ENCODE assay signal across 10 cellular contexts in genomic region chr14:20657216-20658211, GRCh38. TPM values are rescaled to one million over a fixed set of nuclear protein-coding genes. Genes with fewer than 3 reads are reported as not detected.
DNase-seq lines count a peak whose midpoint lies in the region; ATAC-seq and TF ChIP-seq lines count a peak whose summit lies in the region.
"Had no signal": no experiment of that assay in that cellular context is flagged by ENCODE, and none has a peak within 500 bp of the region (broad histone marks: within the 10 kb centered on the region; RNA-seq: fewer than 3 reads in every experiment).

No MANE protein-coding gene starts in this region.

- ATAC-seq in HCT116 (peak; percentile 88), gastroesophageal sphincter (no peak), GM21515 (IDR thresholded peaks at IDR 0.05; ENCODE audit: unreplicated experiment) (no peak)

- H3K9me2 ChIP-seq in HCT116 (ENCODE audit: insufficient read depth): no peaks in the 10 kb centered on the region
- H3K9me2 ChIP-seq in Karpas-422 (replicated peaks; ENCODE audit: insufficient read depth, low read length): no peaks in the 10 kb centered on the region

- TF ChIP-seq CTCF in HCT116 (IDR thresholded peaks at IDR 0.05 in 2 of 3, conservative IDR thresholded peaks at IDR 0.05 in 1 of 3; ENCODE audit: borderline replicate concordance in 1 of 3, insufficient read depth in 1 of 3, low read depth in 2 of 3, low read length in 2 of 3) (peak; percentile 81 to 92 (median 86)), gastroesophageal sphincter (IDR thresholded peaks at IDR 0.05) (no peak)

- CTCF ChIA-PET in HCT116 (lab: Charles Lee): interaction anchor here (0.6 to 2.9 kb wide), 18 partner anchors 9 to 642 kb away, joined by 3 to 59 read pairs (median 5); partner anchors contain the start of genes APEX1, PARP2, PIP4P1 and RNASE4

- intact Hi-C loops in HCT116 (cut with micrococcal nuclease): loop anchor here (1.0 kb wide), 2 partner anchors 24 to 44 kb away; no protein-coding TSS in a partner anchor

- BruUV-seq in HCT116 (replicated peaks; lab: Mats Ljungman, UMichigan): TSS peak; percentile 62

- H3K9me3 ChIP-seq in HCT116 (ENCODE audit: control insufficient read depth in 1 of 2, insufficient read depth in 1 of 2, low read depth in 1 of 2, low read length in 2 of 2) (no peaks in the 10 kb centered on the region), iPS-20b (ENCODE audit: insufficient read depth, low read depth, low read length) (no peaks in the 10 kb centered on the region), Karpas-422 (ENCODE audit: low read length) (no peaks in the 10 kb centered on the region), gastroesophageal sphincter (no peaks in the 10 kb centered on the region)

- peak overlapping the region; percentile 50 for H3K27ac ChIP-seq in HCT116 (ENCODE audit: low read depth, low read length)
- H3K27ac ChIP-seq in iPS-20b (ENCODE audit: low read length): no peak overlapping the region
- H3K27ac ChIP-seq in Karpas-422 (ENCODE audit: low read length): no peak overlapping the region
- H3K27ac ChIP-seq in gastroesophageal sphincter: no peak overlapping the region
- H3K27ac ChIP-seq: KMS-11, skin epidermis had no signal

- DNase-seq in COLO829 (ENCODE audit: low spot score) (peak; percentile 65), HCT116 (ENCODE audit: low read depth, low spot score) (peak; percentile 96), Karpas-422 (no peak), NOMO-1 treated with DMSO at 0.1 percent for 48 hours (lab: John Stamatoyannopoulos, UW; ENCODE audit: unreplicated experiment) (no peak)
- DNase-seq in activated CD4-positive, alpha-beta T cell treated with anti-CD3 and anti-CD28 coated beads, Interleukin-2, amount 50 U/mL, for 1 hour: peak; percentile 34

- POLR2A ChIA-PET in HCT116 (lab: Charles Lee): interaction anchor here (0.9 to 4.9 kb wide), 7 partner anchors 11 to 315 kb away, joined by 3 to 39 read pairs (median 4); partner anchors contain the start of genes PARP2 and RNASE4

- H3K4me2 ChIP-seq in HCT116 (ENCODE audit: low read length) (peak overlapping the region; percentile 67), Karpas-422 (ENCODE audit: low read depth, low read length, poor library complexity, severe bottlenecking) (no peak overlapping the region)
- H3K4me2 ChIP-seq: KMS-11 had no signal

- H3K9ac ChIP-seq in HCT116 (ENCODE audit: low read length) (no peak overlapping the region), iPS-20b (ENCODE audit: low read depth, low read length) (no peak overlapping the region), Karpas-422 (ENCODE audit: low read length) (no peak overlapping the region)
- H3K9ac ChIP-seq: KMS-11 had no signal

- H3K4me3 ChIP-seq in HCT116 (replicated peaks in 1 of 2; ENCODE audit: low read depth in 1 of 2, low read length in 2 of 2) (peak overlapping the region; percentile 23 to 33), iPS-20b (ENCODE audit: low read length) (peak overlapping the region; percentile 71), Karpas-422 (ENCODE audit: low read length) (no peak overlapping the region), gastroesophageal sphincter (no peak overlapping the region)
- H3K4me3 ChIP-seq: skin epidermis had no signal

- RAD21 ChIA-PET in HCT116 (lab: Charles Lee; ENCODE audit: low non-redundant PET in 1 of 2, low total read pairs in 2 of 2, uncharacterized antibody in 2 of 2, unreplicated experiment in 2 of 2): interaction anchor here (0.7 to 1.0 kb wide), 3 partner anchors 26 to 44 kb away, joined by 3 read pairs; no protein-coding TSS in a partner anchor

- H3K27me3 ChIP-seq in HCT116 (ENCODE audit: insufficient read depth, low read length): no peaks in the 10 kb centered on the region
- peaks cover 66% of the 10 kb centered on the region for H3K27me3 ChIP-seq in iPS-20b (ENCODE audit: insufficient read depth, low read length)
- H3K27me3 ChIP-seq in Karpas-422 (ENCODE audit: low read length): no peaks in the 10 kb centered on the region
- peaks cover 97% of the 10 kb centered on the region for H3K27me3 ChIP-seq in gastroesophageal sphincter

- H3K36me3 ChIP-seq in HCT116 (ENCODE audit: control insufficient read depth in 1 of 2, insufficient read depth in 2 of 2, low read length in 2 of 2): no peaks in the 10 kb centered on the region
- H3K36me3 ChIP-seq in iPS-20b (ENCODE audit: insufficient read depth, low read depth, low read length): no peaks in the 10 kb centered on the region
- H3K36me3 ChIP-seq in Karpas-422 (ENCODE audit: insufficient read depth, low read length): no peaks in the 10 kb centered on the region
- H3K36me3 ChIP-seq in gastroesophageal sphincter: no peaks in the 10 kb centered on the region

- TF ChIP-seq POLR2A in HCT116 (IDR thresholded peaks at IDR 0.05; ENCODE audit: borderline replicate concordance, extremely low read depth, insufficient read depth, insufficient read length): no peak
- no peak for TF ChIP-seq POLR2A in gastroesophageal sphincter (IDR thresholded peaks at IDR 0.05)

- WGBS in gastroesophageal sphincter (ENCODE audit: low coverage in 1 of 2), 2 donors: 27 to 30% methylated on average over 14 of the region's 28 CpGs

- TF ChIP-seq EP300 in gastroesophageal sphincter (IDR thresholded peaks at IDR 0.05): no peak

- peak overlapping the region; percentile 11 for H2AFZ ChIP-seq in HCT116 (ENCODE audit: low read depth, low read length, poor library complexity, severe bottlenecking)
- no peak overlapping the region for H2AFZ ChIP-seq in Karpas-422 (ENCODE audit: low read length)

- H3K79me2 ChIP-seq in HCT116 (ENCODE audit: insufficient read depth, low read length): no peaks in the 10 kb centered on the region
- no peaks in the 10 kb centered on the region for H3K79me2 ChIP-seq in Karpas-422 (ENCODE audit: low read length)

- peak; percentile 57 for TF ChIP-seq RAD21 in HCT116 (IDR thresholded peaks at IDR 0.05; ENCODE audit: low read depth)

- H4K20me1 ChIP-seq in HCT116 (ENCODE audit: insufficient read depth): no peaks in the 10 kb centered on the region
- no peaks in the 10 kb centered on the region for H4K20me1 ChIP-seq in Karpas-422 (ENCODE audit: insufficient read depth, low read depth, low read length)

- H3K4me1 ChIP-seq in HCT116 (ENCODE audit: control insufficient read depth in 1 of 2, insufficient read depth in 2 of 2, low read length in 2 of 2): peaks cover 14 to 39% of the 10 kb centered on the region in 2 experiments
- H3K4me1 ChIP-seq in iPS-20b (ENCODE audit: insufficient read depth, low read length): peaks cover 4% of the 10 kb centered on the region
- no peaks in the 10 kb centered on the region for H3K4me1 ChIP-seq in Karpas-422 (ENCODE audit: low read length)
- H3K4me1 ChIP-seq in gastroesophageal sphincter: peaks cover 0 to 14% (median 0%) of the 10 kb centered on the region in 3 donors

TF ChIP-seq in HCT116, 20 proteins besides CTCF, POLR2A, EP300 and RAD21 (continues in another document):
- TF ChIP-seq FOSL1 (IDR thresholded peaks at IDR 0.05; ENCODE audit: low read depth) (peak; percentile 21; the same call in 1 of the 2 replicates), CEBPB (IDR thresholded peaks at IDR 0.05; ENCODE audit: low read depth) (no peak), TCF7L2 (IDR thresholded peaks at IDR 0.05; ENCODE audit: borderline replicate concordance, extremely low read depth, insufficient read depth, insufficient read length) (peak; percentile 47), REST (IDR thresholded peaks at IDR 0.05; ENCODE audit: low read depth) (no peak), ZNF274 (IDR thresholded peaks at IDR 0.05; ENCODE audit: low read depth, low read length) (no peak), EZH2phosphoT487 (IDR thresholded peaks at IDR 0.05; ENCODE audit: borderline replicate concordance) (no peak), SIN3A (IDR thresholded peaks at IDR 0.05; ENCODE audit: low read depth) (no peak; the same call in 1 of the 2 replicates), ZFX (IDR thresholded peaks at IDR 0.05) (no peak), CBX3 (IDR thresholded peaks at IDR 0.05; ENCODE audit: low read depth) (peak; percentile 89)
- TF ChIP-seq, protein P1, sequence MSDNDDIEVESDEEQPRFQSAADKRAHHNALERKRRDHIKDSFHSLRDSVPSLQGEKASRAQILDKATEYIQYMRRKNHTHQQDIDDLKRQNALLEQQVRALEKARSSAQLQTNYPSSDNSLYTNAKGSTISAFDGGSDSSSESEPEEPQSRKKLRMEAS (IDR thresholded peaks at IDR 0.05): peak; percentile 60

RNA-seq across cellular contexts. Expression of gene OR6S1, which starts 16.0 kb away (rescaled TPM):
- total RNA-seq in HCT116 (2021; ENCODE audit: unreplicated experiment) (not detected), gastroesophageal sphincter (not detected)
- polyA plus RNA-seq in HCT116 (2012): not detected in 2 replicates
- total RNA-seq in Karpas-422 (2014; rRNA removed; shearing (Covaris generic); ENCODE audit: low replicate concordance): not detected in 2 replicates

RNA-seq across cellular contexts. Expression of gene RNASE4, which starts 26.8 kb away (rescaled TPM):
- 3.9 TPM for total RNA-seq in HCT116 (2021; ENCODE audit: unreplicated experiment)
- polyA plus RNA-seq in HCT116 (2012): 16.7 and 19.5 TPM in 2 replicates
- total RNA-seq in Karpas-422 (2014; rRNA removed; shearing (Covaris generic); ENCODE audit: low replicate concordance): 0.48 and 0.54 TPM in 2 replicates
- total RNA-seq in gastroesophageal sphincter: 100 to 1,000 TPM in 2 of 4 donors, 10 to 100 TPM in 2; 65.2 to 139 (median 106) TPM

RNA-seq across cellular contexts. Expression of gene ANG, which starts 31.1 kb away (rescaled TPM):
- total RNA-seq in HCT116 (2021; ENCODE audit: unreplicated experiment) (5.8 TPM), gastroesophageal sphincter (10 to 100 TPM; 16.8 to 32.0 (median 25.2) TPM)
- polyA plus RNA-seq in HCT116 (2012): 15.4 and 18.0 TPM in 2 replicates
- 0.32 and 1.9 TPM in 2 replicates for total RNA-seq in Karpas-422 (2014; rRNA removed; shearing (Covaris generic); ENCODE audit: low replicate concordance)

Comparison
In these comparisons a context has a peak if more than half of its experiments do, and no peak if none do; other contexts are left out.
1. DNase-seq: peak in COLO829 (single experiment), HCT116 (single experiment) and activated CD4-positive, alpha-beta T cell treated with anti-CD3 and anti-CD28 coated beads, Interleukin-2, amount 50 U/mL, for 1 hour (single experiment); none in Karpas-422 (single experiment) and NOMO-1 treated with DMSO at 0.1 percent for 48 hours (single experiment).
2. H3K4me3 ChIP-seq: peak in HCT116 (2 of 2) and iPS-20b (single experiment); none in Karpas-422 (single experiment) and gastroesophageal sphincter (0 of 2).
3. CTCF ChIP-seq: peak in HCT116 (3 of 3); none in gastroesophageal sphincter (0 of 4).
4. RNA of gene RNASE4, which starts 26.8 kb away (total RNA-seq): 65.2 to 139 TPM in gastroesophageal sphincter; 3.9 TPM in HCT116 (single experiment) and 0.48 to 0.54 TPM in Karpas-422; every median in the first group is over 10 times any median in the second.